Comparison of ENCODE assay signal across 3 cellular contexts in genomic region chrM:3377-3872, GRCh38.
TF ChIP-seq lines count a peak whose summit lies in the region.

No MANE protein-coding gene starts in this region.

TF ChIP-seq in IMR-90, 13 proteins besides CTCF, POLR2A, EP300 and RAD21 (continued from another document):
- TF ChIP-seq MXI1 (IDR thresholded peaks at IDR 0.05; ENCODE audit: borderline replicate concordance, low read depth, low read length), result no peak
- no peak for TF ChIP-seq NFE2L2 (IDR thresholded peaks at IDR 0.05; ENCODE audit: low read depth, low read length)
- TF ChIP-seq FOS (IDR thresholded peaks at IDR 0.05; ENCODE audit: low read depth, low read length), result no peak
TF ChIP-seq in IMR-90: peak in this region for 0.

TF ChIP-seq in PFSK-1, 5 proteins besides CTCF, POLR2A, EP300 and RAD21 (continued from another document):
- TF ChIP-seq REST (IDR thresholded peaks at IDR 0.05; ENCODE audit: insufficient read depth in 1 of 2, low read depth in 2 of 2, low read length in 2 of 2), result no peak

TF ChIP-seq in H1, 55 proteins besides CTCF, POLR2A, EP300 and RAD21 (continued from another document):
- TF ChIP-seq USF2 (IDR thresholded peaks at IDR 0.05; ENCODE audit: low read length) (no peak), RFX5 (IDR thresholded peaks at IDR 0.05; ENCODE audit: borderline replicate concordance, low read depth, low read length) (no peak), RXRA (IDR thresholded peaks at IDR 0.05; ENCODE audit: insufficient read depth, low read depth, low read length) (no peak), POU5F1 (IDR thresholded peaks at IDR 0.05; ENCODE audit: low read depth, low read length) (no peak), SP2 (IDR thresholded peaks at IDR 0.05; ENCODE audit: low read length) (no peak), SIX5 (IDR thresholded peaks at IDR 0.05; ENCODE audit: low read depth, low read length) (no peak), SRF (IDR thresholded peaks at IDR 0.05; ENCODE audit: low read depth, low read length) (no peak), RBBP5 (IDR thresholded peaks at IDR 0.05; ENCODE audit: borderline replicate concordance, low read depth, low read length) (no peak), BRCA1 (IDR thresholded peaks at IDR 0.05; ENCODE audit: low read depth, low read length) (no peak), ASH2L (IDR thresholded peaks at IDR 0.05; ENCODE audit: low read length) (no peak), EZH2 (IDR thresholded peaks at IDR 0.05; ENCODE audit: low read depth, low read length, severe bottlenecking) (no peak), GABPA (IDR thresholded peaks at IDR 0.05; ENCODE audit: borderline replicate concordance, insufficient read depth, low read length) (no peak), TBP (IDR thresholded peaks at IDR 0.05; ENCODE audit: low read depth, low read length) (no peak), YY1 (IDR thresholded peaks at IDR 0.05; ENCODE audit: low read depth, low read length) (no peak), MAX (IDR thresholded peaks at IDR 0.05) (no peak), SAP30 (IDR thresholded peaks at IDR 0.05; ENCODE audit: insufficient read depth, insufficient replicate concordance, low read length) (no peak), CBX8 (IDR thresholded peaks at IDR 0.05; ENCODE audit: borderline replicate concordance, low read depth, low read length) (no peak)
